16 cellular contexts compared by ENCODE assay signal in genomic region chr2:239826786-239827510, GRCh38.
DNase-seq lines count a peak whose midpoint lies in the region; ATAC-seq and TF ChIP-seq lines count a peak whose summit lies in the region.
"Had no signal": no experiment of that assay in that cellular context is flagged by ENCODE, and none has a peak within 500 bp of the region (broad histone marks: within the 10 kb centered on the region; RNA-seq: fewer than 3 reads in every experiment).

No MANE protein-coding gene starts in this region.

- H3K9me3 ChIP-seq in right cardiac atrium (ENCODE audit: control insufficient read depth, low read length): no peaks in the 10 kb centered on the region
- H3K9me3 ChIP-seq in ascending aorta: no peaks in the 10 kb centered on the region
- no peaks in the 10 kb centered on the region for H3K9me3 ChIP-seq in uterus

- H3K27me3 ChIP-seq in right cardiac atrium (ENCODE audit: control insufficient read depth, insufficient read depth) (no peaks in the 10 kb centered on the region), ascending aorta (no peaks in the 10 kb centered on the region), uterus (no peaks in the 10 kb centered on the region)
- H3K27me3 ChIP-seq: hepatocyte had no signal

- no peak overlapping the region for H3K27ac Mint-ChIP-seq in natural killer cell treated with Interleukin-12 subunit alpha and Interleukin-12 subunit beta and Interleukin-15 and Interleukin-18, amount 100 ng/mL, for 72 hours
- H3K27ac Mint-ChIP-seq: activated B cell treated with CpG ODN at 0.5 μM for 24 hours; activated naive CD4-positive, alpha-beta T cell treated with anti-CD3 and anti-CD28 coated beads, Interleukin-2, amount 50 U/mL, for 72 hours had no signal

- no peak overlapping the region for H3K4me3 ChIP-seq in right cardiac atrium (ENCODE audit: low read length)
- no peak overlapping the region for H3K4me3 ChIP-seq in ascending aorta
- H3K4me3 ChIP-seq in uterus: no peak overlapping the region
- H3K4me3 ChIP-seq: GM12878, hepatocyte had no signal

- no peak overlapping the region for H3K4me3 Mint-ChIP-seq in natural killer cell treated with Interleukin-12 subunit alpha and Interleukin-12 subunit beta and Interleukin-15 and Interleukin-18, amount 100 ng/mL, for 72 hours
- H3K4me3 Mint-ChIP-seq: activated B cell treated with CpG ODN at 0.5 μM for 24 hours had no signal

- DNase-seq in Right ventricle myocardium inferior (ENCODE audit: missing footprints) (peak; percentile 28), right cardiac atrium (no peak), ascending aorta (ENCODE audit: low spot score in 2 of 2) (peak; percentile 3 to 60), uterus (peak; percentile 14 to 16), hepatic stellate cell (ENCODE audit: low spot score) (no peak)
- DNase-seq in natural killer cell treated with Interleukin-12 subunit alpha and Interleukin-12 subunit beta and Interleukin-15 and Interleukin-18, amount 100 ng/mL, for 72 hours (ENCODE audit: low spot score): peak; percentile 39
- DNase-seq: activated B cell treated with CpG ODN at 0.5 μM for 24 hours; effector CD8-positive, alpha-beta T cell; MV-4-11; NCI-H2107; T-helper 2 cell had no signal

- no peaks in the 10 kb centered on the region for H3K36me3 Mint-ChIP-seq in natural killer cell treated with Interleukin-12 subunit alpha and Interleukin-12 subunit beta and Interleukin-15 and Interleukin-18, amount 100 ng/mL, for 72 hours
- H3K36me3 Mint-ChIP-seq: activated naive CD4-positive, alpha-beta T cell treated with anti-CD3 and anti-CD28 coated beads, Interleukin-2, amount 50 U/mL, for 72 hours had no signal

- WGBS in right cardiac atrium: 79% methylated on average over 21 of the region's 21 CpGs

- no peak for ATAC-seq in Right ventricle myocardium inferior
- no peak for ATAC-seq in right cardiac atrium
- no peak for ATAC-seq in natural killer cell treated with Interleukin-12 subunit alpha and Interleukin-12 subunit beta and Interleukin-15 and Interleukin-18, amount 100 ng/mL, for 72 hours
- no peak for ATAC-seq in HG03432 (IDR thresholded peaks at IDR 0.05; ENCODE audit: unreplicated experiment)
- no peak for ATAC-seq in HG03025 (IDR thresholded peaks at IDR 0.05; ENCODE audit: low FRiP score, unreplicated experiment)
- ATAC-seq: activated naive CD4-positive, alpha-beta T cell treated with anti-CD3 and anti-CD28 coated beads, Interleukin-2, amount 50 U/mL, for 72 hours; GM12878 had no signal

- H3K27ac ChIP-seq in right cardiac atrium (ENCODE audit: low read length) (no peak overlapping the region), ascending aorta (no peak overlapping the region), uterus (no peak overlapping the region)
- H3K27ac ChIP-seq: hepatocyte had no signal

- no peaks in the 10 kb centered on the region for H3K4me1 Mint-ChIP-seq in natural killer cell treated with Interleukin-12 subunit alpha and Interleukin-12 subunit beta and Interleukin-15 and Interleukin-18, amount 100 ng/mL, for 72 hours (ENCODE audit: low read depth in 2 of 2)
- H3K4me1 Mint-ChIP-seq: activated B cell treated with CpG ODN at 0.5 μM for 24 hours had no signal

- H3K9me3 Mint-ChIP-seq in natural killer cell treated with Interleukin-12 subunit alpha and Interleukin-12 subunit beta and Interleukin-15 and Interleukin-18, amount 100 ng/mL, for 72 hours: no peaks in the 10 kb centered on the region
- H3K9me3 Mint-ChIP-seq: activated B cell treated with CpG ODN at 0.5 μM for 24 hours; activated naive CD4-positive, alpha-beta T cell treated with anti-CD3 and anti-CD28 coated beads, Interleukin-2, amount 50 U/mL, for 72 hours had no signal

- no peak for TF ChIP-seq CTCF in ascending aorta (IDR thresholded peaks at IDR 0.05)
- no peak for TF ChIP-seq CTCF in uterus (IDR thresholded peaks at IDR 0.05)

- no peaks in the 10 kb centered on the region for H3K36me3 ChIP-seq in ascending aorta
- no peaks in the 10 kb centered on the region for H3K36me3 ChIP-seq in uterus

- intact Hi-C loops in Right ventricle myocardium inferior (cut with DNase I) (no loop called here), right cardiac atrium (cut with DNase I) (no loop called here), ascending aorta (cut with DNase I) (no loop called here), uterus (cut with DNase I; ENCODE audit: low total_unique reads) (no loop called here)

- H3K4me1 ChIP-seq in right cardiac atrium (ENCODE audit: control insufficient read depth, insufficient read depth, low read length) (no peaks in the 10 kb centered on the region), ascending aorta (peaks cover 3 to 20% of the 10 kb centered on the region in 2 donors), uterus (no peaks in the 10 kb centered on the region)

- H3K27me3 Mint-ChIP-seq in natural killer cell treated with Interleukin-12 subunit alpha and Interleukin-12 subunit beta and Interleukin-15 and Interleukin-18, amount 100 ng/mL, for 72 hours: peaks cover under 1 to 5% of the 10 kb centered on the region in 2 donors

- no peak for TF ChIP-seq POLR2A in uterus (IDR thresholded peaks at IDR 0.05)

Comparison
In these comparisons a context has a peak if more than half of its experiments do, and no peak if none do; other contexts are left out.
1. DNase-seq: peak in Right ventricle myocardium inferior (single experiment), ascending aorta (2 of 2), natural killer cell treated with Interleukin-12 subunit alpha and Interleukin-12 subunit beta and Interleukin-15 and Interleukin-18, amount 100 ng/mL, for 72 hours (single experiment) and uterus (2 of 2); none in right cardiac atrium (0 of 3) and hepatic stellate cell (single experiment).